In the genomic region with DNA sequence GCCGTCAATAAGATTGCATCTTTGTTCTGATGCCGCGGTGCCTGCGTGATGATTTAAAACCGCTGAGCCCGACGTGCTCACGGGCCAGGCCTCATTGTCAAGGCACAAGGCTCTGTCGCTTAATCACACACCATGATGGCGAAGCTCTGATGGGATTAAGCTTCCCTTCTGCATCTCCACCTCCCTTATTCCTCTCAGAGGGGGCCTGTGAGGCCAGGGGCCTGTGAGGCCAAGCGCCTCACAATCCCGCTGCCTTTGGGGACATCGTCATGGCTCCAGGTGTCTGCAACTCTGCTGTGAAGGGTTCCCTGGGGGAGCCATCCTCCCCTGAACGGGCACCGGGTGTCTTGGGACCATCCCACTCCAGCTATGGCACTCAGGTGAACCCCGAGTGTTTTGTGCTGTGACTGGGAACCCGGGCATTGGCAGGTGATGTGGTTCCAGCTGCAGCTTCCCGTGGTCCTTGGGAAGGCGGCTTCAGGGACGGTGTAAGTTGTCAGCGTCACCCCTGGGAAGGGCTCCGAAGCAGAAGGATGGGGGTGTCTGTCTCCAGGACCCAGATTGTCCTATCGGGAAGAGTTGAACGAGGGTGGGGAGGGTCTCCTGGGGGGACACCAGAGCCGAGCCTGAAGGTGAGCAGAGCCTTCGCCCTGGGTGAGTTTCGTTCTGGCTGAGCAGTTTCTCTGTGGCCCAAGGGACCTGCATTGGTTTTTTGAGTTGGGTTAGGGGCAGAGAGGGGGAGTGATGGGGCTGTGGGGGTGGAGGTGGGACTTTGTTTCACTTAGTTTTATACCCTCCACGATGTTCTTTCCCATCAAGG, we compare ENCODE assay signal across 29 cellular contexts. TPM values are rescaled to one million over a fixed set of nuclear protein-coding genes. Genes with fewer than 3 reads are reported as not detected.
DNase-seq lines count a peak whose midpoint lies in the region; ATAC-seq, FAIRE-seq and TF ChIP-seq lines count a peak whose summit lies in the region.
"Had no signal": no experiment of that assay in that cellular context is flagged by ENCODE, and none has a peak within 500 bp of the region (broad histone marks: within the 10 kb centered on the region; RNA-seq: fewer than 3 reads in every experiment).

No MANE protein-coding gene starts in this region.

- peak overlapping the region; percentile 61; the same call in 1 of the 2 replicates for H2BK20ac ChIP-seq in H1 (ENCODE audit: low read length)

- FAIRE-seq in H1 (lab: Jason Lieb, UNC): no peak
- FAIRE-seq: endothelial cell of umbilical vein, GM19239, pancreas had no signal

- H4K20me1 ChIP-seq in H1 (replicated peaks in 1 of 2; ENCODE audit: control insufficient read depth in 1 of 2, insufficient read depth in 2 of 2, low read length in 2 of 2): no peaks in the 10 kb centered on the region

- TF ChIP-seq POLR2A in H1 (IDR thresholded peaks at IDR 0.05; ENCODE audit: control extremely low read depth in 1 of 2, low read depth in 2 of 2, low read length in 2 of 2): no peak

- no peak overlapping the region for H3K23ac ChIP-seq in H1 (ENCODE audit: insufficient read length)

- CTCF ChIA-PET in H1 (lab: Charles Lee; ENCODE audit: partially characterized antibody): interaction anchor here (1.0 to 1.9 kb wide), 7 partner anchors 8 to 55 kb away, joined by 3 to 8 read pairs (median 4); no protein-coding TSS in a partner anchor

- no peak overlapping the region for H3K27ac ChIP-seq in H1 (ENCODE audit: low read depth, low read length)
- no peak overlapping the region for H3K27ac ChIP-seq in upper lobe of right lung
- H3K27ac ChIP-seq: dorsolateral prefrontal cortex, gastroesophageal sphincter, left lung, pancreas, Peyer's patch, SJCRH30, tibial nerve had no signal

- WGBS in H1 (ENCODE audit: extremely low coverage in 1 of 2, insufficient coverage in 1 of 2, insufficient read length in 1 of 2, insufficient replicate concordance in 2 of 2, low coverage in 1 of 2, low lambda C conversion rate in 2 of 2, missing lambda C conversion rate in 1 of 2), 2 experiments: 84% methylated on average over 28 of the region's 28 CpGs; no CpG with 5 or more reads in 1 of the 2 experiments

- H3K18ac ChIP-seq in H1 (ENCODE audit: extremely low read depth, low read length): no peak overlapping the region

- H3K4me1 ChIP-seq in H1 (replicated peaks in 1 of 4; ENCODE audit: control insufficient read depth in 3 of 4, insufficient read depth in 4 of 4, low read length in 3 of 4) (peaks cover 0 to 17% (median 11%) of the 10 kb centered on the region in 4 experiments; a peak in 5 of 7 replicates), upper lobe of right lung (peaks cover 8% of the 10 kb centered on the region)
- H3K4me1 ChIP-seq: gastroesophageal sphincter, left lung, pancreas, Peyer's patch, SJCRH30 had no signal

- H3K14ac ChIP-seq in H1 (ENCODE audit: insufficient read length): no peak overlapping the region

- H2BK12ac ChIP-seq in H1 (ENCODE audit: low read depth, low read length): no peak overlapping the region

- no peaks in the 10 kb centered on the region for H3K79me1 ChIP-seq in H1 (ENCODE audit: low read depth, low read length)

- H3K23me2 ChIP-seq in H1 (ENCODE audit: low read depth, low read length): no peaks in the 10 kb centered on the region; the same call in 1 of the 2 replicates

- no peak for TF ChIP-seq EP300 in H1 (IDR thresholded peaks at IDR 0.05; ENCODE audit: borderline replicate concordance in 1 of 2, low read depth in 2 of 2, low read length in 2 of 2)

- H3K9me3 ChIP-seq in H1 (ENCODE audit: insufficient read depth in 2 of 2, low read depth in 1 of 2, low read length in 1 of 2) (no peaks in the 10 kb centered on the region; a peak in 1 of 4 replicates), upper lobe of right lung (no peaks in the 10 kb centered on the region)
- H3K9me3 ChIP-seq: Caco-2, left lung, pancreas, Peyer's patch, SJCRH30 had no signal

- no peak overlapping the region for H2BK5ac ChIP-seq in H1 (ENCODE audit: low read depth, low read length)

- no peak overlapping the region for H3K9ac ChIP-seq in H1 (replicated peaks in 1 of 4; ENCODE audit: extremely low read depth in 1 of 4, low read depth in 3 of 4, low read length in 3 of 4)

- H3K27me3 ChIP-seq in H7 (ENCODE audit: control insufficient read depth, insufficient read depth, low read length): no peaks in the 10 kb centered on the region; the same call in 1 of the 2 replicates
- H3K27me3 ChIP-seq in H1 (replicated peaks in 1 of 4; ENCODE audit: control insufficient read depth in 3 of 4, extremely low read depth in 1 of 4, insufficient read depth in 3 of 4, low read length in 3 of 4): peaks cover 0 to 5% (median 2%) of the 10 kb centered on the region in 4 experiments; a peak in 4 of 7 replicates
- H3K27me3 ChIP-seq in upper lobe of right lung: peaks cover 83% of the 10 kb centered on the region

- H4K91ac ChIP-seq in H1 (replicated peaks; ENCODE audit: insufficient read length, low read length): no peak overlapping the region

- POLR2A ChIA-PET in H1 (lab: Charles Lee; ENCODE audit: partially characterized antibody): no interaction called here

- no peaks in the 10 kb centered on the region for H3K36me3 ChIP-seq in H7 (replicated peaks; ENCODE audit: control insufficient read depth, insufficient read depth, low read length)
- no peaks in the 10 kb centered on the region for H3K36me3 ChIP-seq in H1 (ENCODE audit: control insufficient read depth in 2 of 4, insufficient read depth in 4 of 4, low read length in 3 of 4)
- no peaks in the 10 kb centered on the region for H3K36me3 ChIP-seq in upper lobe of right lung
- H3K36me3 ChIP-seq: gastroesophageal sphincter, left lung, pancreas, Peyer's patch, SJCRH30, tibial nerve had no signal

- no peak overlapping the region for H3K56ac ChIP-seq in H1 (replicated peaks; ENCODE audit: insufficient read length, low read depth, low read length)

- TF ChIP-seq CTCF in H1 (IDR thresholded peaks at IDR 0.05; ENCODE audit: control extremely low read depth in 1 of 3, insufficient read depth in 1 of 3, low read depth in 1 of 3, low read length in 3 of 3): no peak
- TF ChIP-seq CTCF in upper lobe of right lung (IDR thresholded peaks at IDR 0.05): no peak

- TF ChIP-seq RAD21 in H1 (IDR thresholded peaks at IDR 0.05 in 1 of 2, conservative IDR thresholded peaks at IDR 0.05 in 1 of 2; ENCODE audit: low read depth in 2 of 2, low read length in 2 of 2): no peak

- no peak overlapping the region for H3K4me2 ChIP-seq in H1 (ENCODE audit: insufficient read depth in 1 of 2, low read depth in 2 of 2, low read length in 2 of 2)

- no peak overlapping the region for H2BK15ac ChIP-seq in H1 (ENCODE audit: low read length)

- H3K4ac ChIP-seq in H1 (replicated peaks; ENCODE audit: insufficient read length, low read depth, low read length): no peak overlapping the region

- H3K79me2 ChIP-seq in H1 (ENCODE audit: control insufficient read depth in 1 of 2, insufficient read depth in 2 of 2, low read length in 2 of 2): no peaks in the 10 kb centered on the region

- no peak overlapping the region for H4K8ac ChIP-seq in H1 (ENCODE audit: extremely low read depth, insufficient read depth, low read length)

- no peak overlapping the region for H2BK120ac ChIP-seq in H1 (replicated peaks; ENCODE audit: low read depth, low read length)

- H2AK5ac ChIP-seq in H1 (ENCODE audit: low read depth, low read length): no peak overlapping the region

- no peak overlapping the region for H4K5ac ChIP-seq in H1 (ENCODE audit: insufficient read length, low read depth, low read length)

- H2AFZ ChIP-seq in H1 (ENCODE audit: low read length): no peak overlapping the region

- H3K4me3 ChIP-seq in H7 (ENCODE audit: insufficient read depth, low read depth, low read length): no peak overlapping the region
- H3K4me3 ChIP-seq in H1 (ENCODE audit: extremely low read depth in 1 of 4, insufficient read depth in 2 of 4, low read depth in 3 of 4, low read length in 4 of 4): no peak overlapping the region
- H3K4me3 ChIP-seq in upper lobe of right lung: no peak overlapping the region
- H3K4me3 ChIP-seq: gastroesophageal sphincter, left lung, pancreas, Peyer's patch, tibial nerve had no signal

- peak; percentile 17 for DNase-seq in Right ventricle myocardium superior
- DNase-seq in cardiac septum (ENCODE audit: low spot score): no peak
- peak; percentile 45 for DNase-seq in H7
- no peak for DNase-seq in H1 (ENCODE audit: low read depth in 1 of 2, low spot score in 2 of 2)
- DNase-seq in upper lobe of right lung: peak; percentile 50
- no peak for DNase-seq in NCI-H128 (lab: John Stamatoyannopoulos, UW; ENCODE audit: unreplicated experiment)
- DNase-seq: ACHN, naive B cell, NCI-H1048, NCI-H2029, NCI-H526, T1000 had no signal

- intact Hi-C loops in Right ventricle myocardium superior (cut with DNase I) (no loop called here), cardiac septum (cut with DNase I) (no loop called here), upper lobe of right lung (cut with DNase I) (no loop called here)

- no peak for ATAC-seq in Right ventricle myocardium superior (ENCODE audit: poor library complexity)
- no peak for ATAC-seq in upper lobe of right lung
- ATAC-seq in HG02885 (IDR thresholded peaks at IDR 0.05; ENCODE audit: poor library complexity, unreplicated experiment): no peak
- ATAC-seq: gastroesophageal sphincter, left lung, pancreas had no signal

TF ChIP-seq in H1, 55 proteins besides CTCF, POLR2A, EP300 and RAD21 (continues in another document):
- no peak for TF ChIP-seq BCL11A (IDR thresholded peaks at IDR 0.05; ENCODE audit: low read depth in 2 of 2, low read length in 2 of 2)
- TF ChIP-seq ZNF274 (IDR thresholded peaks at IDR 0.05; ENCODE audit: borderline replicate concordance, extremely low read depth, low read length): no peak
- TF ChIP-seq JUN (IDR thresholded peaks at IDR 0.05; ENCODE audit: low read depth, low read length): no peak
- no peak for TF ChIP-seq HDAC2 (IDR thresholded peaks at IDR 0.05; ENCODE audit: borderline replicate concordance in 1 of 2, low read depth in 2 of 2, low read length in 2 of 2)
- no peak for TF ChIP-seq CHD1 (IDR thresholded peaks at IDR 0.05; ENCODE audit: low read depth, low read length)
- TF ChIP-seq, protein P1, sequence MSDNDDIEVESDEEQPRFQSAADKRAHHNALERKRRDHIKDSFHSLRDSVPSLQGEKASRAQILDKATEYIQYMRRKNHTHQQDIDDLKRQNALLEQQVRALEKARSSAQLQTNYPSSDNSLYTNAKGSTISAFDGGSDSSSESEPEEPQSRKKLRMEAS (IDR thresholded peaks at IDR 0.05): no peak

RNA-seq across cellular contexts. Expression of a gene that starts 18.0 kb away (rescaled TPM):
- total RNA-seq in Right ventricle myocardium superior (not detected), cardiac septum (not detected), upper lobe of right lung (not detected)
- total RNA-seq in H7 (2014; rRNA removed; shearing (Covaris generic)): 2.1 TPM in 2 replicates
- 0.38 and 0.47 TPM in 2 replicates for total RNA-seq in H1 (2021; fragmentation: NEBNext Ultra II Directional; extraction: Animal tissue kit (Norgen Biotek cat#: 25700))
- polyA plus RNA-seq in H1 (2011; rRNA removed): 0.36 TPM in 1 of 2 replicates, not detected in the other
- polyA plus RNA-seq in H1 (2011; cell fraction: cytosol; rRNA removed): 0.14 TPM
- polyA plus RNA-seq in H1 (2011; cell fraction: nucleus; rRNA removed): 0.13 TPM
- polyA plus RNA-seq in H1 (2012, experiment 1 of 2): not detected in 4 replicates
- polyA plus RNA-seq in H1 (2012, experiment 2 of 2): not detected
- 0.04 TPM for polyA plus RNA-seq in H1 (2013, experiment 1 of 2)
- polyA plus RNA-seq in H1 (2013, experiment 2 of 2): 0.09 TPM
- polyA minus RNA-seq in H1 (2011; rRNA and poly(A)+ RNA removed): not detected in 2 replicates
- 1.0 TPM for polyA minus RNA-seq in H1 (2011; cell fraction: cytosol; rRNA and poly(A)+ RNA removed)
- polyA minus RNA-seq in H1 (2011; cell fraction: nucleus; rRNA and poly(A)+ RNA removed): 0.80 TPM
- total RNA-seq: activated naive CD4-positive, alpha-beta T cell treated with anti-CD3 and anti-CD28 coated beads, Interleukin-2, amount 50 U/mL, for 72 hours; activated T-helper 1 cell treated with anti-CD3 and anti-CD28 coated beads, Interleukin-12 subunit alpha, Interleukin-12 subunit beta, Interleukin-2, Interleukin-4 antibody, amounts not matched to agents 30 ng/mL and 10 ng/mL and 1 ng/mL, durations not matched to agents 14 hours and 24 hours and 36 hours; dorsolateral prefrontal cortex; endothelial cell of umbilical vein; fibroblast of lung; gastroesophageal sphincter; left lung; mesothelial cell of epicardium; pancreas; Peyer's patch; right cardiac atrium; SJCRH30; tibial nerve had no signal
- polyA plus RNA-seq: BJ, endothelial cell of umbilical vein, fibroblast of lung, pancreas, right cardiac atrium had no signal

Comparison
In these comparisons a context has a peak if more than half of its experiments do, and no peak if none do; other contexts are left out.
1. DNase-seq: peak in Right ventricle myocardium superior (single experiment), H7 (single experiment) and upper lobe of right lung (single experiment); none in cardiac septum (single experiment), H1 (0 of 2) and NCI-H128 (single experiment).